ENCODE assay signal across 12 cellular contexts in genomic region chr4:39931441-39931901, GRCh38. TPM values are rescaled to one million over a fixed set of nuclear protein-coding genes. Genes with fewer than 3 reads are reported as not detected.
DNase-seq lines count a peak whose midpoint lies in the region; ATAC-seq and TF ChIP-seq lines count a peak whose summit lies in the region.
"Had no signal": no experiment of that assay in that cellular context is flagged by ENCODE, and none has a peak within 500 bp of the region (broad histone marks: within the 10 kb centered on the region; RNA-seq: fewer than 3 reads in every experiment).

No MANE protein-coding gene starts in this region.

- TF ChIP-seq CTCF in Caco-2 (IDR thresholded peaks at IDR 0.05; ENCODE audit: insufficient read depth in 1 of 2, low read depth in 1 of 2, low read length in 1 of 2, severe bottlenecking in 1 of 2, unreplicated experiment in 1 of 2) (no peak), mesothelial cell of epicardium (IDR thresholded peaks at IDR 0.05; ENCODE audit: unreplicated experiment) (no peak), HFFc6 (IDR thresholded peaks at IDR 0.05) (no peak), osteoblast (IDR thresholded peaks at IDR 0.05; ENCODE audit: extremely low read depth, low read depth, low read length) (no peak)

- H3K27ac Mint-ChIP-seq in Caco-2 (ENCODE audit: unreplicated experiment) (peak overlapping the region; percentile 49), mesothelial cell of epicardium (peak overlapping the region; percentile 67), HFFc6 (no peak overlapping the region)
- H3K27ac Mint-ChIP-seq in T-helper 1 cell treated with Interleukin-12 subunit alpha and Interleukin-12 subunit beta and Interleukin-4 antibody, amounts not matched to agents 30 μg/mL and 1 μg/mL, for 36 hours = peak overlapping the region; percentile 52

- H3K79me2 ChIP-seq in osteoblast (ENCODE audit: insufficient read depth, low read length) = peaks cover 84% of the 10 kb centered on the region

- no peak overlapping the region for H3K4me3 Mint-ChIP-seq in Caco-2 (ENCODE audit: unreplicated experiment)
- no peak overlapping the region for H3K4me3 Mint-ChIP-seq in T-helper 1 cell treated with Interleukin-12 subunit alpha and Interleukin-12 subunit beta and Interleukin-4 antibody, amounts not matched to agents 30 μg/mL and 1 μg/mL, for 36 hours
- no peak overlapping the region for H3K4me3 Mint-ChIP-seq in mesothelial cell of epicardium
- no peak overlapping the region for H3K4me3 Mint-ChIP-seq in HFFc6

- CTCF ChIA-PET in Caco-2 (lab: Charles Lee) = interaction anchor here (0.7 kb wide), 1 partner anchor 181 kb away, joined by 3 read pairs; no protein-coding TSS in a partner anchor

- H3K9me3 Mint-ChIP-seq in Caco-2 (ENCODE audit: unreplicated experiment) = no peaks in the 10 kb centered on the region
- H3K9me3 Mint-ChIP-seq in T-helper 1 cell treated with Interleukin-12 subunit alpha and Interleukin-12 subunit beta and Interleukin-4 antibody, amounts not matched to agents 30 μg/mL and 1 μg/mL, for 36 hours = no peaks in the 10 kb centered on the region
- H3K9me3 Mint-ChIP-seq in mesothelial cell of epicardium = no peaks in the 10 kb centered on the region
- no peaks in the 10 kb centered on the region for H3K9me3 Mint-ChIP-seq in HFFc6

- H3K27ac ChIP-seq in osteoblast (ENCODE audit: low read depth, low read length) = no peak overlapping the region
- H3K27ac ChIP-seq: SJSA1, tibial artery had no signal

- DNase-seq in Caco-2 (peak; percentile 20 to 39), mesothelial cell of epicardium (ENCODE audit: low spot score in 2 of 2, unreplicated experiment in 2 of 2) (no peak), HFFc6 (no peak), posterior vena cava (ENCODE audit: low spot score) (no peak), osteoblast (ENCODE audit: insufficient read length, low spot score, missing footprints) (no peak)
- no peak for DNase-seq in stimulated activated CD8-positive, alpha-beta memory T cell treated with anti-CD3 and anti-CD28 coated beads, Interleukin-4, amount 100 ng/mL, for 48 hours
- DNase-seq: kidney, nucleus accumbens, tibial artery had no signal

- no peak overlapping the region for H2AFZ ChIP-seq in osteoblast (ENCODE audit: low read length)

- H3K27me3 ChIP-seq in Caco-2 (replicated peaks; ENCODE audit: control insufficient read depth, insufficient read depth, low read length) (no peaks in the 10 kb centered on the region), osteoblast (ENCODE audit: insufficient read depth, low read length) (no peaks in the 10 kb centered on the region)
- H3K27me3 ChIP-seq: SJSA1, tibial artery had no signal

- H3K4me1 ChIP-seq in Caco-2 = peaks cover 6% of the 10 kb centered on the region; the same call in 1 of the 2 replicates
- H3K4me1 ChIP-seq in osteoblast (ENCODE audit: insufficient read depth, low read length) = peaks cover 20% of the 10 kb centered on the region

- H3K36me3 Mint-ChIP-seq in Caco-2 (ENCODE audit: insufficient read depth, unreplicated experiment) (peaks cover 18% of the 10 kb centered on the region), mesothelial cell of epicardium (peaks cover 10% of the 10 kb centered on the region), HFFc6 (ENCODE audit: low read depth) (peaks cover 15% of the 10 kb centered on the region)
- peaks cover 17% of the 10 kb centered on the region for H3K36me3 Mint-ChIP-seq in T-helper 1 cell treated with Interleukin-12 subunit alpha and Interleukin-12 subunit beta and Interleukin-4 antibody, amounts not matched to agents 30 μg/mL and 1 μg/mL, for 36 hours (ENCODE audit: low read depth)

- ATAC-seq in GM19351 (IDR thresholded peaks at IDR 0.05; ENCODE audit: unreplicated experiment) = peak; percentile 70

- H3K9me3 ChIP-seq in Caco-2 (no peaks in the 10 kb centered on the region), osteoblast (ENCODE audit: low read depth, low read length) (no peaks in the 10 kb centered on the region)
- H3K9me3 ChIP-seq: SJSA1, tibial artery had no signal

- intact Hi-C loops in Caco-2 (cut with micrococcal nuclease; ENCODE audit: unreplicated experiment) = no loop called here
- intact Hi-C loops in posterior vena cava (cut with DNase I) = no loop called here

- H3K36me3 ChIP-seq in Caco-2 (ENCODE audit: control insufficient read depth, insufficient read depth, low read length) = no peaks in the 10 kb centered on the region; the same call in 1 of the 2 replicates
- peaks cover 12% of the 10 kb centered on the region for H3K36me3 ChIP-seq in osteoblast (ENCODE audit: insufficient read depth, low read length)

- no peak overlapping the region for H3K4me3 ChIP-seq in Caco-2 (ENCODE audit: low read depth, low read length)
- H3K4me3 ChIP-seq in osteoblast (ENCODE audit: insufficient read depth, low read length) = no peak overlapping the region
- H3K4me3 ChIP-seq: SJSA1, tibial artery had no signal

- POLR2A ChIA-PET in Caco-2 (lab: Charles Lee) = interaction anchor here (0.6 kb wide), 1 partner anchor 34 kb away, joined by 6 read pairs; no protein-coding TSS in a partner anchor

- BruUV-seq in Caco-2 (replicated peaks; lab: Mats Ljungman, UMichigan) = no TSS peak

- no peaks in the 10 kb centered on the region for H4K20me1 ChIP-seq in osteoblast (ENCODE audit: insufficient read depth, low read length)

- H3K4me1 Mint-ChIP-seq in Caco-2 (ENCODE audit: low read depth, unreplicated experiment) (peaks cover 7% of the 10 kb centered on the region), mesothelial cell of epicardium (peaks cover 16% of the 10 kb centered on the region), HFFc6 (ENCODE audit: low read depth) (peaks cover 34% of the 10 kb centered on the region)
- peaks cover 43% of the 10 kb centered on the region for H3K4me1 Mint-ChIP-seq in T-helper 1 cell treated with Interleukin-12 subunit alpha and Interleukin-12 subunit beta and Interleukin-4 antibody, amounts not matched to agents 30 μg/mL and 1 μg/mL, for 36 hours (ENCODE audit: low read depth)

- H3K27me3 Mint-ChIP-seq in Caco-2 (ENCODE audit: insufficient read depth, unreplicated experiment) = no peaks in the 10 kb centered on the region
- no peaks in the 10 kb centered on the region for H3K27me3 Mint-ChIP-seq in T-helper 1 cell treated with Interleukin-12 subunit alpha and Interleukin-12 subunit beta and Interleukin-4 antibody, amounts not matched to agents 30 μg/mL and 1 μg/mL, for 36 hours (ENCODE audit: low read depth)
- no peaks in the 10 kb centered on the region for H3K27me3 Mint-ChIP-seq in mesothelial cell of epicardium (ENCODE audit: low read depth)
- H3K27me3 Mint-ChIP-seq in HFFc6 (ENCODE audit: insufficient read depth) = no peaks in the 10 kb centered on the region

- no peak overlapping the region for H3K4me2 ChIP-seq in osteoblast (ENCODE audit: insufficient read depth, low read length)

RNA-seq across cellular contexts. Expression of gene PDS5A, which starts 46.2 kb away (rescaled TPM):
- total RNA-seq in Caco-2 (2022) (78.8 and 84.0 TPM in 2 replicates), mesothelial cell of epicardium (78.4 to 86.6 TPM (median 79.8 TPM) in 3 replicates), posterior vena cava (10 to 100 TPM; 52.3 to 56.6 TPM), osteoblast (70.9 and 73.7 TPM in 2 replicates)
- total RNA-seq in HFFc6 (2021; fragmentation: NEBNext Ultra II Directional; extraction: Animal tissue kit (Norgen Biotek cat#: 25700)) = 10 to 100 TPM; 41.0 to 49.8 (median 46.8) TPM

Comparison
In these comparisons a context has a peak if more than half of its experiments do, and no peak if none do; other contexts are left out.
1. DNase-seq: peak in Caco-2 (2 of 2); none in mesothelial cell of epicardium (0 of 2), HFFc6 (single experiment), posterior vena cava (single experiment), osteoblast (single experiment) and stimulated activated CD8-positive, alpha-beta memory T cell treated with anti-CD3 and anti-CD28 coated beads, Interleukin-4, amount 100 ng/mL, for 48 hours (single experiment).